In the genomic region with DNA sequence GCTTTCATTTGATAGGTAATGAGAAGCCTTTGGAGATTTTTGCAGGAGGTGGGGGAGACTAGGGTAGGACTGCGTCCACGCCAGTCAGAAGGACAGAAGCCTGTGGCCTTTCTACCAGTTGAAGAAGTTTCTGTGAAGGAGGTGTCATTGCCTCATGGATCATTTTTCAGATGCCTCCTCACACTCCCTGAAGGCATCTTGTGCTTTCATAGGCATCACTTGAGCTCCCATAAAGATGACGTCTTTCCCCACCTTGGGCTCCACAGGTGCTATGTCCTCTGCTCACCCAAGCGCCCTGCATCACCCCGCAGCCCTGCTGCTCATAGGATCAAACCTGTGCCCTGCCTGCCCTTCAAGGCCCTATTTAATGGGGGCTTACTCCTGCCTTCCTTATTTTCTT, we compare ENCODE assay signal across 24 cellular contexts. TPM values are rescaled to one million over a fixed set of nuclear protein-coding genes. Genes with fewer than 3 reads are reported as not detected.
A peak's percentile ranks its signal among the peaks of the same experiment; 100 is the strongest.
DNase-seq lines count a peak whose midpoint lies in the region; ATAC-seq and TF ChIP-seq lines count a peak whose summit lies in the region.
"Had no signal": no experiment of that assay in that cellular context is flagged by ENCODE, and none has a peak within 500 bp of the region (broad histone marks: within the 10 kb centered on the region; RNA-seq: fewer than 3 reads in every experiment).

No MANE protein-coding gene starts in this region.

- no peaks in the 10 kb centered on the region for H3K36me3 Mint-ChIP-seq in H9 (ENCODE audit: insufficient read depth in 1 of 3, low read depth in 3 of 3)
- H3K36me3 Mint-ChIP-seq in type B pancreatic cell = no peaks in the 10 kb centered on the region
- H3K36me3 Mint-ChIP-seq: CD8-positive, alpha-beta T cell had no signal

- no peaks in the 10 kb centered on the region for H4K20me1 ChIP-seq in H9 (ENCODE audit: control insufficient read depth, insufficient read depth, insufficient read length)

- H2BK20ac ChIP-seq in H9 (ENCODE audit: low read depth, low read length, poor library complexity, severe bottlenecking) = no peak overlapping the region

- no peak overlapping the region for H3K4me2 ChIP-seq in H9 (ENCODE audit: insufficient read depth, insufficient read length, low read length)

- no peaks in the 10 kb centered on the region for H3K4me1 ChIP-seq in H9 (ENCODE audit: insufficient read depth, low read length)
- H3K4me1 ChIP-seq in RWPE2 (ENCODE audit: insufficient read depth, poor library complexity, severe bottlenecking) = no peaks in the 10 kb centered on the region
- H3K4me1 ChIP-seq: Caco-2 had no signal

- no peak overlapping the region for H2AFZ ChIP-seq in H9 (ENCODE audit: low read length)

- H3K9me3 Mint-ChIP-seq in H9 (peaks cover 0 to 2% of the 10 kb centered on the region in 2 experiments; a peak in 1 of 5 replicates), type B pancreatic cell (no peaks in the 10 kb centered on the region)
- H3K9me3 Mint-ChIP-seq: CD8-positive, alpha-beta T cell; HFFc6 had no signal

- H4K91ac ChIP-seq in H9 (ENCODE audit: insufficient read length, low read depth, low read length) = no peak overlapping the region

- H3K27me3 Mint-ChIP-seq in H9 (ENCODE audit: low read depth) (peaks cover 66% of the 10 kb centered on the region), type B pancreatic cell (peaks cover 72% of the 10 kb centered on the region)

- H3K79me2 ChIP-seq in H9 (ENCODE audit: insufficient read depth, low read length) = no peaks in the 10 kb centered on the region

- POLR2A ChIA-PET in HEK293T (lab: Yijun Ruan, JAX) = no interaction called here

- H2BK12ac ChIP-seq in H9 (ENCODE audit: insufficient read length, low read depth, low read length) = no peak overlapping the region

- H3K4me3 ChIP-seq in RWPE2 (ENCODE audit: severe bottlenecking) = no peak overlapping the region
- H3K4me3 ChIP-seq: MG63 had no signal

- H3K9ac ChIP-seq in H9 (ENCODE audit: extremely low read depth, insufficient read length, low read length) = no peak overlapping the region

- H3K36me3 ChIP-seq in RWPE2 (ENCODE audit: low read depth) = no peaks in the 10 kb centered on the region
- H3K36me3 ChIP-seq: MG63 had no signal

- no peak overlapping the region for H3K4ac ChIP-seq in H9 (ENCODE audit: low read depth, low read length)

- DNase-seq in H9 (peak; percentile 9), RWPE2 (ENCODE audit: low spot score) (peak; percentile 44), islet precursor cell (peak; percentile 5), type B pancreatic cell (ENCODE audit: extremely low spot score, unreplicated experiment) (peak; percentile 10), NCI-H446 treated with DMSO at 0.1 percent for 48 hours (lab: John Stamatoyannopoulos, UW) (no peak), SIG-M5 treated with dmso at 0.1 percent for 504 hours (lab: John Stamatoyannopoulos, UW; ENCODE audit: unreplicated experiment) (no peak), HEK293T (ENCODE audit: extremely low spot score) (no peak)
- DNase-seq: C1 segment of cervical spinal cord; Caco-2; DMS 273 treated with DMSO at 0.1 percent for 48 hours; DMS79 treated with DMSO at 0.1 percent for 48 hours; GF-D8; HFFc6; KG1; MG63; NCI-H1105 treated with DMSO at 0.1 percent for 48 hours; NCI-H2029; NCI-H446; NCI-H526; NCI-H82; NK-92 treated with Interleukin-12 subunit alpha and Interleukin-12 subunit beta, amount 100 ng/mL, for 24 hours; PC-3; Right ventricle myocardium superior had no signal

- H3K4me3 Mint-ChIP-seq in H9 (no peak overlapping the region), type B pancreatic cell (no peak overlapping the region)
- H3K4me3 Mint-ChIP-seq: CD8-positive, alpha-beta T cell; HFFc6 had no signal

- CTCF ChIA-PET in HEK293T (lab: Yijun Ruan, JAX) = no interaction called here

- H3K14ac ChIP-seq in H9 (ENCODE audit: insufficient read depth, low read length) = no peak overlapping the region

- no peak overlapping the region for H3K27ac ChIP-seq in H9 (ENCODE audit: insufficient read length, low read depth, low read length)
- no peak overlapping the region for H3K27ac ChIP-seq in RWPE2 (ENCODE audit: poor library complexity, severe bottlenecking)

- no peak overlapping the region for H2AK5ac ChIP-seq in H9 (ENCODE audit: insufficient read length, low read length)

- H3K4me1 Mint-ChIP-seq in H9 = peaks cover 6 to 8% of the 10 kb centered on the region in 2 experiments; a peak in 3 of 4 replicates
- no peaks in the 10 kb centered on the region for H3K4me1 Mint-ChIP-seq in type B pancreatic cell (ENCODE audit: unreplicated experiment)

- H3K9me3 ChIP-seq in H9 (ENCODE audit: control insufficient read depth, low read depth, low read length) (no peaks in the 10 kb centered on the region), RWPE2 (ENCODE audit: severe bottlenecking) (no peaks in the 10 kb centered on the region)
- H3K9me3 ChIP-seq: Caco-2 had no signal

- H3T11ph ChIP-seq in H9 (ENCODE audit: low read length) = no peak overlapping the region

- no peak for ATAC-seq in RWPE2 (ENCODE audit: low read depth)
- ATAC-seq: CD8-positive, alpha-beta T cell; PC-3 had no signal

- H3K18ac ChIP-seq in H9 (ENCODE audit: insufficient read length, low read depth, low read length) = no peak overlapping the region

- no peak overlapping the region for H2BK120ac ChIP-seq in H9 (ENCODE audit: low read depth, low read length, poor library complexity, severe bottlenecking)

- no peaks in the 10 kb centered on the region for H3K23me2 ChIP-seq in H9 (ENCODE audit: insufficient read length, low read depth, low read length, poor library complexity, severe bottlenecking)

- no peak overlapping the region for H4K5ac ChIP-seq in H9 (ENCODE audit: insufficient read length, low read depth, low read length)

- no peak overlapping the region for H2BK5ac ChIP-seq in H9 (ENCODE audit: insufficient read length, low read length)

- TF ChIP-seq CTCF in H9 (conservative IDR thresholded peaks at IDR 0.05) (no peak), RWPE2 (IDR thresholded peaks at IDR 0.05; ENCODE audit: poor library complexity, severe bottlenecking) (no peak), type B pancreatic cell (conservative IDR thresholded peaks at IDR 0.05) (no peak)

- no peak overlapping the region for H3K56ac ChIP-seq in H9 (ENCODE audit: insufficient read length, low read depth, low read length)

- no peak overlapping the region; a peak in 1 of 7 replicates for H3K27ac Mint-ChIP-seq in H9
- no peak overlapping the region for H3K27ac Mint-ChIP-seq in type B pancreatic cell
- H3K27ac Mint-ChIP-seq: CD8-positive, alpha-beta T cell; HFFc6 had no signal

- WGBS in H9 (ENCODE audit: extremely low coverage, insufficient read length, low lambda C conversion rate) = no CpG with 5 or more reads among the region's 5 CpGs

- H3K23ac ChIP-seq in H9 (ENCODE audit: insufficient read length, low read depth, low read length) = no peak overlapping the region

- H4K8ac ChIP-seq in H9 (replicated peaks; ENCODE audit: insufficient read length, low read depth, low read length) = no peak overlapping the region

- H3K79me1 ChIP-seq in H9 (ENCODE audit: insufficient read depth, low read depth, low read length, poor library complexity, severe bottlenecking) = no peaks in the 10 kb centered on the region

- H2BK15ac ChIP-seq in H9 (ENCODE audit: low read depth, low read length) = no peak overlapping the region

- no peaks in the 10 kb centered on the region for H3K27me3 ChIP-seq in H9 (ENCODE audit: insufficient read depth, low read length)
- H3K27me3 ChIP-seq in RWPE2 (ENCODE audit: insufficient read depth, poor library complexity, severe bottlenecking) = peaks cover 48% of the 10 kb centered on the region
- H3K27me3 ChIP-seq: MG63 had no signal

TF ChIP-seq in HEK293T, 16 proteins besides CTCF, POLR2A, EP300 and RAD21:
- no peak for TF ChIP-seq ZNF384 (IDR thresholded peaks at IDR 0.05)
- TF ChIP-seq FOXK2 (IDR thresholded peaks at IDR 0.05) = no peak
- TF ChIP-seq HDGF (IDR thresholded peaks at IDR 0.05; ENCODE audit: borderline replicate concordance) = no peak
- no peak for TF ChIP-seq SP1 (IDR thresholded peaks at IDR 0.05)
- no peak for TF ChIP-seq NFRKB (IDR thresholded peaks at IDR 0.05)
- TF ChIP-seq FOXM1 (IDR thresholded peaks at IDR 0.05; ENCODE audit: borderline replicate concordance) = no peak
- TF ChIP-seq, protein P1, sequence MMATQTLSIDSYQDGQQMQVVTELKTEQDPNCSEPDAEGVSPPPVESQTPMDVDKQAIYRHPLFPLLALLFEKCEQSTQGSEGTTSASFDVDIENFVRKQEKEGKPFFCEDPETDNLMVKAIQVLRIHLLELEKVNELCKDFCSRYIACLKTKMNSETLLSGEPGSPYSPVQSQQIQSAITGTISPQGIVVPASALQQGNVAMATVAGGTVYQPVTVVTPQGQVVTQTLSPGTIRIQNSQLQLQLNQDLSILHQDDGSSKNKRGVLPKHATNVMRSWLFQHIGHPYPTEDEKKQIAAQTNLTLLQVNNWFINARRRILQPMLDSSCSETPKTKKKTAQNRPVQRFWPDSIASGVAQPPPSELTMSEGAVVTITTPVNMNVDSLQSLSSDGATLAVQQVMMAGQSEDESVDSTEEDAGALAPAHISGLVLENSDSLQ (IDR thresholded peaks at IDR 0.05) = no peak
- TF ChIP-seq LEF1 (IDR thresholded peaks at IDR 0.05; ENCODE audit: borderline replicate concordance) = no peak
- TF ChIP-seq CTBP1 (IDR thresholded peaks at IDR 0.05; ENCODE audit: borderline replicate concordance) = no peak
TF ChIP-seq in HEK293T: peak in this region for 0.

RNA-seq across cellular contexts. Expression of a gene that starts 7.5 kb away (rescaled TPM):
- total RNA-seq in H9 (2021) = 0.07 TPM in 1 of 2 replicates, not detected in the other
- total RNA-seq in type B pancreatic cell (ENCODE audit: low replicate concordance) = 0.26 and 0.92 TPM in 2 replicates
- total RNA-seq: CD8-positive, alpha-beta T cell; PC-3 had no signal

Comparison
In these comparisons a context has a peak if more than half of its experiments do, and no peak if none do; other contexts are left out.
1. DNase-seq: peak in H9 (single experiment), RWPE2 (single experiment), islet precursor cell (single experiment) and type B pancreatic cell (single experiment); none in NCI-H446 treated with DMSO at 0.1 percent for 48 hours (single experiment), SIG-M5 treated with dmso at 0.1 percent for 504 hours (single experiment) and HEK293T (single experiment).